8 cellular contexts compared by ENCODE assay signal in the genomic region with DNA sequence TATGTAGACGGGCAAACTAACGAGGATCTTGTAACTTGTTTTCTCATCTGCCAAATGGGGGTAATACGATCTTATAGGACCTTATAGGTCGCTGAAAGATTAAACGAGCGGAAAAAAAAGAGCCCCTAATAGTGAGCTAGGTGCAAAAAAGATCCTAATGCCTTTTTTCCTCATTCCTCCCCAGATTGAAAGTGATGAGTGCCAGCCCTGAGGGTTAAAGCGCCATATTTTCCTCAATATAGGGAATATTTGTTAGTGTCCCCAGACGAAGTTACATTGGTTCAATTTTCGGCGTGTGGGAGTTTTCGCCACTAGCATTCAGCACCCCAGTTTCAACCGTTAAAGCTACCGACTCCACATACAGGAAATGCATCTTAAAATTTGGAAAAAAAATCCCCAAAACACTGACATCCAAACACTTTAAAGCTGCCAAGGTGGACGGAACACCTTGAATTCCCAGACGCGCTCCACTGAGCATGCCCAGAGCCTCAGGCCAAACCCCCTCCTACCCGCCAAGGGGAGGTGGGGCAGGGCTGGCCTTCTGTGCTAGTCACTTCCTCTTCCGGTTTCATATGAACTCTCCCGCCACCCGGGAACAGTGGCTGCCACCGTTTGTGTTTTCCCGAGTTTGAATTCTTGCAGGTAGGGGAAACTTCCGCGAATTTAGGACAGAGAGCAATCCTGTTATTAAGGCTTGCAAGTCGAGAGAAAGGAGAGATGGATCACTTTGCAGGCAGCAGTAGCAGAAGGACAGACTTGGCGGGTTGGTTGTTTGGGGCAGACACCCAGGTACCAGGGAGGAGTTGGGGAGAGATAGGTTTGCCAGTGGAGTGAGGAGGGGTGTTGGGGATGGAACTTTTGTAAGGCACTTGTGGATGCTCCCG. TPM values are rescaled to one million over a fixed set of nuclear protein-coding genes. Genes with fewer than 3 reads are reported as not detected.
DNase-seq lines count a peak whose midpoint lies in the region; ATAC-seq, FAIRE-seq and TF ChIP-seq lines count a peak whose summit lies in the region.

A gene with protein sequence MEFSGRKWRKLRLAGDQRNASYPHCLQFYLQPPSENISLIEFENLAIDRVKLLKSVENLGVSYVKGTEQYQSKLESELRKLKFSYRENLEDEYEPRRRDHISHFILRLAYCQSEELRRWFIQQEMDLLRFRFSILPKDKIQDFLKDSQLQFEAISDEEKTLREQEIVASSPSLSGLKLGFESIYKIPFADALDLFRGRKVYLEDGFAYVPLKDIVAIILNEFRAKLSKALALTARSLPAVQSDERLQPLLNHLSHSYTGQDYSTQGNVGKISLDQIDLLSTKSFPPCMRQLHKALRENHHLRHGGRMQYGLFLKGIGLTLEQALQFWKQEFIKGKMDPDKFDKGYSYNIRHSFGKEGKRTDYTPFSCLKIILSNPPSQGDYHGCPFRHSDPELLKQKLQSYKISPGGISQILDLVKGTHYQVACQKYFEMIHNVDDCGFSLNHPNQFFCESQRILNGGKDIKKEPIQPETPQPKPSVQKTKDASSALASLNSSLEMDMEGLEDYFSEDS (plus strand): TSS at position 571 of the 884 bp plus-strand sequence. CDS start 816 bp downstream, outside the sequence.

- peak; percentile 88 for ATAC-seq in GM19035 (IDR thresholded peaks at IDR 0.05; ENCODE audit: unreplicated experiment)
- peak; percentile 79 for ATAC-seq in HG03342 (IDR thresholded peaks at IDR 0.05; ENCODE audit: unreplicated experiment)

- TF ChIP-seq CTCF in AG10803 (conservative IDR thresholded peaks at IDR 0.05; ENCODE audit: low read length) (no peak), keratinocyte (optimal IDR thresholded peaks at IDR 0.05 in 1 of 3, IDR thresholded peaks at IDR 0.05 in 1 of 3, conservative IDR thresholded peaks at IDR 0.05 in 1 of 3; ENCODE audit: extremely low read depth in 1 of 3, insufficient read depth in 2 of 3, low read length in 3 of 3) (no peak)

- H3K4me2 ChIP-seq in keratinocyte (ENCODE audit: control insufficient read depth, extremely low read depth, insufficient read depth, low read depth, low read length) = peak within 1 kb of the TSS; percentile 99

- H3K4me3 ChIP-seq in AG10803 (ENCODE audit: low read length) (peak within 1 kb of the TSS; percentile 83), keratinocyte (ENCODE audit: control insufficient read depth in 2 of 3, extremely low read depth in 1 of 3, insufficient read depth in 2 of 3, low read depth in 1 of 3, low read length in 3 of 3) (peak within 1 kb of the TSS; percentile 64 to 98 (median 96))

- peak; percentile 70 for FAIRE-seq in keratinocyte (lab: Jason Lieb, UNC)

- dilution Hi-C loops in keratinocyte (cut with MboI; ENCODE audit: extremely low pct_ligation_motif_present, low sequenced_read_pairs) = no loop called here

- peaks cover 29% of the 10 kb centered on the region for H3K4me1 ChIP-seq in keratinocyte (ENCODE audit: control insufficient read depth, extremely low read depth, insufficient read depth, low read length)

- peaks cover 0 to 6% of the 10 kb centered on the region in 2 experiments for H3K36me3 ChIP-seq in keratinocyte (ENCODE audit: control insufficient read depth in 2 of 2, extremely low read depth in 1 of 2, insufficient read depth in 2 of 2, low read length in 2 of 2)

- H3K79me2 ChIP-seq in keratinocyte (ENCODE audit: control insufficient read depth, insufficient read depth, low read length) = peaks cover 16% of the 10 kb centered on the region

- H3K27ac ChIP-seq in keratinocyte (ENCODE audit: control insufficient read depth, insufficient read depth, low read length) = peak within 1 kb of the TSS; percentile 82

- no peaks in the 10 kb centered on the region for H3K9me1 ChIP-seq in keratinocyte (ENCODE audit: control insufficient read depth, extremely low read depth, insufficient read depth, low read length)

- H2AFZ ChIP-seq in keratinocyte (ENCODE audit: control insufficient read depth, low read length) = peak within 1 kb of the TSS; percentile 99

- DNase-seq in AG10803 (ENCODE audit: low read depth) (peak; percentile 76), NCI-H446 (lab: John Stamatoyannopoulos, UW) (peak; percentile 75 to 87), cerebellum (ENCODE audit: low spot score) (peak; percentile 94), keratinocyte (ENCODE audit: low read depth, low spot score) (peak; percentile 64)
- peak; percentile 80 for DNase-seq in activated CD4-positive, CD25-positive, alpha-beta regulatory T cell treated with anti-CD3 and anti-CD28 coated beads, Interleukin-2, amount 50 U/mL, for 72 hours
- peak; percentile 67 to 81 (median 77) for DNase-seq in stimulated activated CD4-positive, alpha-beta T cell treated with anti-CD3 and anti-CD28 coated beads, Interleukin-12 subunit alpha, Interleukin-12 subunit beta, amount 100 ng/mL, for 48 hours (ENCODE audit: low read depth in 2 of 3, low spot score in 1 of 3)

- H3K27me3 ChIP-seq in keratinocyte (ENCODE audit: control insufficient read depth, extremely low read depth, insufficient read depth, low read length) = no peaks in the 10 kb centered on the region

- peak within 1 kb of the TSS; percentile 85 for H3K9ac ChIP-seq in keratinocyte (ENCODE audit: control insufficient read depth, extremely low read depth, insufficient read depth, low read length)

- H4K20me1 ChIP-seq in keratinocyte (ENCODE audit: control insufficient read depth, extremely low read depth, insufficient read depth, low read length) = no peaks in the 10 kb centered on the region

- no peaks in the 10 kb centered on the region for H3K9me3 ChIP-seq in keratinocyte (ENCODE audit: control insufficient read depth, low read depth, low read length)

RNA-seq across cellular contexts. Expression of the gene that starts here (rescaled TPM):
- 26.1 TPM for total RNA-seq in cerebellum
- 6.0 to 12.8 TPM (median 10.0 TPM) in 3 replicates for polyA plus RNA-seq in keratinocyte
- polyA plus RNA-seq in keratinocyte (2011; ENCODE audit: low read depth) = 3.7 TPM
- polyA plus RNA-seq in keratinocyte (2011; cell fraction: cytosol; rRNA removed) = 4.6 and 8.9 TPM in 2 replicates
- polyA plus RNA-seq in keratinocyte (2011; cell fraction: nucleus; rRNA removed) = 6.4 and 6.7 TPM in 2 replicates
- 3.0 and 9.2 TPM in 2 replicates for polyA plus RNA-seq in keratinocyte (2012; ENCODE audit: low replicate concordance)
- polyA minus RNA-seq in keratinocyte = 4.2 to 18.1 TPM (median 9.4 TPM) in 3 replicates
- polyA minus RNA-seq in keratinocyte (2011; cell fraction: cytosol; rRNA and poly(A)+ RNA removed) = 5.8 TPM
- 13.1 and 16.7 TPM in 2 replicates for polyA minus RNA-seq in keratinocyte (2011; cell fraction: nucleus; rRNA and poly(A)+ RNA removed)

Comparison
In these comparisons a context has a peak if more than half of its experiments do, and no peak if none do; other contexts are left out.
1. Peak in every context shown above with its lines: DNase-seq, ATAC-seq, H3K4me3 ChIP-seq and H3K27ac ChIP-seq.